In the genomic region with DNA sequence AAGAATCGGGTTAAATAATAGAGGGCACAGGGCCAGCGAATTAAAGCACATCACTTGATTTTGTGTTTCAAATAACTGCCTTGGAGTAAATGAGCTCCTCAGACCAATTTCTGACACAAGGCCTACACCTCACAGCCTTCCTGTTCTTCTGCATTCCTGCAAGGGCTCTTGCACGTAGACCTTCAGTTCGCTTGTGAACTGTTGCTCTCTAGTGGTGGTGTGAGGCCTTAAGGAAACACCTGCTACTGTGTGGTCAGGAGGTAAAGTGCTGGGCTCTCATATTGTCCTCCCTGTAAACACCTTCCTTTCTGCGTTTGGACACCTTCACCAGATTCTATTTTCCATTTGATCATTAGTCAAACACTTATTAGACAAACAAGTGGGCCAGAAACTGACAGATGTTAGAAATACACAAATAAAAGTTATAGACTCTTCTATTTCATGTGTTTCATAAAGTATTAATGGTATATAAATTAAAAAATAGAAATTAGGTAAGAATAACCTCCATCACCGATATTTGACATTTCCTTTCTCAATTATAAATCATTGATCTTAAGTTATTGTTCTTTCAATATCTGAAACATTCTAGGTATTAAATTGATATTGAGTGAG, we compare ENCODE assay signal across 8 cellular contexts. TPM values are rescaled to one million over a fixed set of nuclear protein-coding genes. Genes with fewer than 3 reads are reported as not detected.
DNase-seq lines count a peak whose midpoint lies in the region; ATAC-seq and TF ChIP-seq lines count a peak whose summit lies in the region.

No MANE protein-coding gene starts in this region.

- no peak overlapping the region for H3K4me3 Mint-ChIP-seq in activated CD8-positive, alpha-beta T cell treated with anti-CD3 and anti-CD28 coated beads, Interleukin-2, amount 10 ng/mL, durations not matched to agents 7 days and 5 days

- H3K27me3 Mint-ChIP-seq in activated CD8-positive, alpha-beta T cell treated with anti-CD3 and anti-CD28 coated beads, Interleukin-2, amount 10 ng/mL, durations not matched to agents 7 days and 5 days (ENCODE audit: low read depth): peaks cover 4% of the 10 kb centered on the region

- TF ChIP-seq POLR2A in prostate gland (IDR thresholded peaks at IDR 0.05): no peak

- H3K36me3 ChIP-seq in right atrium auricular region (no peaks in the 10 kb centered on the region), prostate gland (no peaks in the 10 kb centered on the region)

- POLR2A ChIA-PET in activated CD8-positive, alpha-beta T cell treated with anti-CD3 and anti-CD28 coated beads, Interleukin-2, amount 10 ng/mL, durations not matched to agents 7 days and 5 days (lab: Charles Lee): interaction anchor here (0.6 to 9.4 kb wide), 11 partner anchors 13 to 757 kb away, joined by 3 to 494 read pairs (median 5); partner anchors contain the start of gene CD69

- H3K9me3 ChIP-seq in right atrium auricular region (peaks cover 0 to 3% of the 10 kb centered on the region in 2 donors), prostate gland (no peaks in the 10 kb centered on the region)

- DNase-seq in Right ventricle myocardium superior: no peak
- DNase-seq in right atrium auricular region (ENCODE audit: low spot score): no peak
- DNase-seq in NCI-H510A treated with DMSO at 0.1 percent for 48 hours (lab: John Stamatoyannopoulos, UW): peak; percentile 75
- DNase-seq in activated CD8-positive, alpha-beta T cell treated with anti-CD3 and anti-CD28 coated beads, Interleukin-2, amount 10 ng/mL, durations not matched to agents 7 days and 5 days: peak; percentile 87
- peak; percentile 53 for DNase-seq in prostate gland (ENCODE audit: low spot score)
- DNase-seq in amniotic stem cell (lab: John Stamatoyannopoulos, UW): no peak

- no peaks in the 10 kb centered on the region for H3K4me1 ChIP-seq in right atrium auricular region
- H3K4me1 ChIP-seq in prostate gland (replicated peaks): no peaks in the 10 kb centered on the region

- H3K27ac ChIP-seq in right atrium auricular region (no peak overlapping the region), prostate gland (no peak overlapping the region)

- H3K27me3 ChIP-seq in right atrium auricular region (no peaks in the 10 kb centered on the region), prostate gland (replicated peaks; ENCODE audit: insufficient read depth) (no peaks in the 10 kb centered on the region)

- CTCF ChIA-PET in activated CD8-positive, alpha-beta T cell treated with anti-CD3 and anti-CD28 coated beads, Interleukin-2, amount 10 ng/mL, durations not matched to agents 7 days and 5 days (lab: Charles Lee): interaction anchor here (0.5 to 10.7 kb wide), 30 partner anchors 12 to 609 kb away, joined by 3 to 855 read pairs (median 4); partner anchors contain the start of genes CD69, CLEC2A and CLEC2B

- peaks cover 7% of the 10 kb centered on the region for H3K36me3 Mint-ChIP-seq in activated CD8-positive, alpha-beta T cell treated with anti-CD3 and anti-CD28 coated beads, Interleukin-2, amount 10 ng/mL, durations not matched to agents 7 days and 5 days (ENCODE audit: low read depth)

- H3K27ac Mint-ChIP-seq in activated CD8-positive, alpha-beta T cell treated with anti-CD3 and anti-CD28 coated beads, Interleukin-2, amount 10 ng/mL, durations not matched to agents 7 days and 5 days: peak overlapping the region; percentile 64

- H3K4me3 ChIP-seq in right atrium auricular region: no peak overlapping the region
- no peak overlapping the region for H3K4me3 ChIP-seq in prostate gland

- TF ChIP-seq CTCF in right atrium auricular region (IDR thresholded peaks at IDR 0.05) (peak in 1 of 2 donors; percentile 60), prostate gland (IDR thresholded peaks at IDR 0.05) (peak in 2 of 4 experiments; percentile 69 to 70)

- H3K9me3 Mint-ChIP-seq in activated CD8-positive, alpha-beta T cell treated with anti-CD3 and anti-CD28 coated beads, Interleukin-2, amount 10 ng/mL, durations not matched to agents 7 days and 5 days (ENCODE audit: insufficient read depth): no peaks in the 10 kb centered on the region

- H3K4me1 Mint-ChIP-seq in activated CD8-positive, alpha-beta T cell treated with anti-CD3 and anti-CD28 coated beads, Interleukin-2, amount 10 ng/mL, durations not matched to agents 7 days and 5 days (ENCODE audit: low read depth): peaks cover 45% of the 10 kb centered on the region

- intact Hi-C loops in Right ventricle myocardium superior (cut with DNase I): no loop called here
- intact Hi-C loops in prostate gland (cut with DNase I): no loop called here

- ATAC-seq in Right ventricle myocardium superior (ENCODE audit: poor library complexity) (peak; percentile 78), HG02938 (IDR thresholded peaks at IDR 0.05; ENCODE audit: unreplicated experiment) (peak; percentile 92), esophagus mucosa (peak; percentile 100)
- peak; percentile 83 for ATAC-seq in activated CD8-positive, alpha-beta T cell treated with anti-CD3 and anti-CD28 coated beads, Interleukin-2, amount 10 ng/mL, durations not matched to agents 7 days and 5 days

- WGBS in prostate gland: 40% methylated on average over 6 of the region's 6 CpGs

RNA-seq across cellular contexts. Expression of gene KLRF1, which starts 29.2 kb away (rescaled TPM):
- total RNA-seq in Right ventricle myocardium superior (0.30 TPM), right atrium auricular region (under 1 TPM in 1 of 2 donors, not detected in 1; 0.47 TPM), esophagus mucosa (0.36 TPM), prostate gland (not detected)
- total RNA-seq in activated CD8-positive, alpha-beta T cell treated with anti-CD3 and anti-CD28 coated beads, Interleukin-2, amount 10 ng/mL, durations not matched to agents 7 days and 5 days: under 1 TPM in 1 of 2 experiments, not detected in 1; 0.42 TPM

RNA-seq across cellular contexts. Expression of gene CD69, which starts 37.4 kb away (rescaled TPM):
- total RNA-seq in Right ventricle myocardium superior: 0.40 TPM
- total RNA-seq in right atrium auricular region: 1 to 10 TPM; 1.7 to 2.6 TPM
- 100 to 1,000 TPM; 115 to 116 TPM for total RNA-seq in activated CD8-positive, alpha-beta T cell treated with anti-CD3 and anti-CD28 coated beads, Interleukin-2, amount 10 ng/mL, durations not matched to agents 7 days and 5 days
- total RNA-seq in esophagus mucosa: 0.68 TPM
- 1 to 10 TPM; 1.9 to 2.2 TPM for total RNA-seq in prostate gland

Comparison
In these comparisons a context has a peak if more than half of its experiments do, and no peak if none do; other contexts are left out.
1. DNase-seq: peak in NCI-H510A treated with DMSO at 0.1 percent for 48 hours (single experiment), activated CD8-positive, alpha-beta T cell treated with anti-CD3 and anti-CD28 coated beads, Interleukin-2, amount 10 ng/mL, durations not matched to agents 7 days and 5 days (single experiment) and prostate gland (single experiment); none in Right ventricle myocardium superior (single experiment), right atrium auricular region (single experiment) and amniotic stem cell (single experiment).
2. RNA of gene CD69, which starts 37.4 kb away (total RNA-seq): 115 to 116 TPM in activated CD8-positive, alpha-beta T cell treated with anti-CD3 and anti-CD28 coated beads, Interleukin-2, amount 10 ng/mL, durations not matched to agents 7 days and 5 days; 1.7 to 2.6 TPM in right atrium auricular region, 1.9 to 2.2 TPM in prostate gland, 0.68 TPM in esophagus mucosa (single experiment) and 0.40 TPM in Right ventricle myocardium superior (single experiment); every median in the first group is over 10 times any median in the second.
3. Peak in every context shown above with its lines, with median percentiles within 50 percentile points of each other: ATAC-seq.